In genomic region chr10:77710759-77711682, GRCh38 we compare ENCODE assay signal across 8 cellular contexts.
DNase-seq lines count a peak whose midpoint lies in the region; ATAC-seq and TF ChIP-seq lines count a peak whose summit lies in the region.

No MANE protein-coding gene starts in this region.

- H4K20me1 ChIP-seq in OCI-LY3 (ENCODE audit: insufficient read depth, low read length) = no peaks in the 10 kb centered on the region

- POLR2A ChIA-PET in CD8-positive, alpha-beta T cell (lab: Charles Lee) = no interaction called here

- peak overlapping the region; percentile 17; the same call in 1 of the 2 replicates for H2AFZ ChIP-seq in OCI-LY3 (ENCODE audit: low read depth, low read length)

- peak overlapping the region; percentile 93 for H3K4me2 ChIP-seq in OCI-LY3 (ENCODE audit: low read length)

- peaks cover 1% of the 10 kb centered on the region for H3K27me3 ChIP-seq in CD8-positive, alpha-beta T cell (ENCODE audit: insufficient read depth, low read length)
- no peaks in the 10 kb centered on the region for H3K27me3 ChIP-seq in OCI-LY3 (ENCODE audit: low read depth, low read length)

- DNase-seq in CD8-positive, alpha-beta T cell = peak; percentile 43 to 82 (median 57)
- DNase-seq in activated T-helper 1 cell treated with Interleukin-2 at 50 U/mL for 16 hours (ENCODE audit: low read depth) = peak; percentile 52
- peak; percentile 53 for DNase-seq in fibroblast of the aortic adventitia (ENCODE audit: low read depth)
- peak; percentile 95 for DNase-seq in nephron progenitor cell
- peak; percentile 86 for DNase-seq in stimulated activated naive CD8-positive, alpha-beta T cell treated with anti-CD3 and anti-CD28 coated beads, Interleukin-15, Interleukin-2, amounts not matched to agents 100 U/mL and 50 U/mL, for 24 hours

- no peaks in the 10 kb centered on the region for H3K36me3 Mint-ChIP-seq in CD8-positive, alpha-beta T cell
- no peaks in the 10 kb centered on the region for H3K36me3 Mint-ChIP-seq in nephron progenitor cell (ENCODE audit: low read depth)

- H3K9me3 ChIP-seq in CD8-positive, alpha-beta T cell (ENCODE audit: low read length) = no peaks in the 10 kb centered on the region
- no peaks in the 10 kb centered on the region for H3K9me3 ChIP-seq in OCI-LY3 (ENCODE audit: insufficient read depth, low read length)

- no peaks in the 10 kb centered on the region for H3K4me1 ChIP-seq in CD8-positive, alpha-beta T cell (ENCODE audit: insufficient read depth, low read length)
- H3K4me1 ChIP-seq in OCI-LY3 (ENCODE audit: low read length) = peaks cover 80% of the 10 kb centered on the region

- H3K27ac ChIP-seq in CD8-positive, alpha-beta T cell (ENCODE audit: low read depth, low read length) = no peak overlapping the region
- H3K27ac ChIP-seq in OCI-LY3 (ENCODE audit: low read length) = peak overlapping the region; percentile 93

- no peak overlapping the region for H3K4me3 ChIP-seq in CD8-positive, alpha-beta T cell (ENCODE audit: low read depth, low read length)
- H3K4me3 ChIP-seq in OCI-LY3 (ENCODE audit: low read length) (peak overlapping the region; percentile 73), fibroblast of the aortic adventitia (ENCODE audit: low read depth, low read length) (peak overlapping the region; percentile 57)

- peaks cover 46% of the 10 kb centered on the region for H3K79me2 ChIP-seq in OCI-LY3 (ENCODE audit: low read length)

- H3K9me3 Mint-ChIP-seq in CD8-positive, alpha-beta T cell = no peaks in the 10 kb centered on the region
- no peaks in the 10 kb centered on the region for H3K9me3 Mint-ChIP-seq in nephron progenitor cell

- H3K36me3 ChIP-seq in CD8-positive, alpha-beta T cell (ENCODE audit: insufficient read depth, low read length) = no peaks in the 10 kb centered on the region
- H3K36me3 ChIP-seq in OCI-LY3 (replicated peaks; ENCODE audit: low read depth, low read length) = peaks cover 28% of the 10 kb centered on the region

- no peak overlapping the region for H3K27ac Mint-ChIP-seq in CD8-positive, alpha-beta T cell
- H3K27ac Mint-ChIP-seq in nephron progenitor cell = no peak overlapping the region

- intact Hi-C loops in CD8-positive, alpha-beta T cell (cut with DNase I, micrococcal nuclease) = loop anchor here (1.0 to 10.0 kb wide), 6 partner anchors 456 to 1484 kb away; no protein-coding TSS in a partner anchor

- peak overlapping the region; percentile 72 for H3K4me3 Mint-ChIP-seq in CD8-positive, alpha-beta T cell
- H3K4me3 Mint-ChIP-seq in nephron progenitor cell = peak overlapping the region; percentile 78

- peak overlapping the region; percentile 98 for H3K9ac ChIP-seq in OCI-LY3 (ENCODE audit: low read length)

- H3K4me1 Mint-ChIP-seq in CD8-positive, alpha-beta T cell (ENCODE audit: low read depth) = peaks cover 6% of the 10 kb centered on the region
- peaks cover 24% of the 10 kb centered on the region for H3K4me1 Mint-ChIP-seq in nephron progenitor cell

- peaks cover 22% of the 10 kb centered on the region for H3K27me3 Mint-ChIP-seq in CD8-positive, alpha-beta T cell (ENCODE audit: low read depth)
- peaks cover 30% of the 10 kb centered on the region for H3K27me3 Mint-ChIP-seq in nephron progenitor cell (ENCODE audit: low read depth, poor library complexity)

- ATAC-seq in CD8-positive, alpha-beta T cell = peak; percentile 97
- ATAC-seq in GM19455 (IDR thresholded peaks at IDR 0.05; ENCODE audit: unreplicated experiment) (peak; percentile 84), HG03558 (IDR thresholded peaks at IDR 0.05; ENCODE audit: extremely low read depth, unreplicated experiment) (peak; percentile 73)
- ATAC-seq in stimulated activated naive CD8-positive, alpha-beta T cell treated with anti-CD3 and anti-CD28 coated beads, Interleukin-15, Interleukin-2, amounts not matched to agents 100 U/mL and 50 U/mL, for 24 hours = peak; percentile 86

- peak; percentile 93 for TF ChIP-seq CTCF in CD8-positive, alpha-beta T cell (IDR thresholded peaks at IDR 0.05)
- TF ChIP-seq CTCF in OCI-LY3 (IDR thresholded peaks at IDR 0.05; ENCODE audit: low read depth, low read length) (peak; percentile 80), fibroblast of the aortic adventitia (IDR thresholded peaks at IDR 0.05; ENCODE audit: insufficient read depth, low read length) (peak; percentile 91), nephron progenitor cell (IDR thresholded peaks at IDR 0.05) (peak; percentile 98)

- CTCF ChIA-PET in CD8-positive, alpha-beta T cell (lab: Charles Lee) = interaction anchor here (0.7 to 5.3 kb wide), 28 partner anchors 9 to 552 kb away, joined by 3 to 54 read pairs (median 5); no protein-coding TSS in a partner anchor
